ENCODE assay signal across 19 cellular contexts in genomic region chr2:54663424-54664030, GRCh38. TPM values are rescaled to one million over a fixed set of nuclear protein-coding genes. Genes with fewer than 3 reads are reported as not detected.
"Had no signal": no experiment of that assay in that cellular context is flagged by ENCODE, and none has a peak within 500 bp of the region (broad histone marks: within the 10 kb centered on the region; RNA-seq: fewer than 3 reads in every experiment).

No MANE protein-coding gene starts in this region.

- H3K9me3 ChIP-seq: ascending aorta, gastrocnemius medialis, heart right ventricle, prostate gland had no signal

- H3K27ac Mint-ChIP-seq: activated T-helper 2 cell treated with anti-CD3 and anti-CD28 coated beads, Interferon-gamma antibody, Interleukin-2, Interleukin-4, amounts not matched to agents 10 μg/mL and 5 μg/mL and 100 μg/mL, durations not matched to agents 14 hours and 24 hours and 36 hours had no signal

- DNase-seq: activated CD4-positive, alpha-beta T cell treated with anti-CD3 and anti-CD28 coated beads for 1 hour; activated naive CD4-positive, alpha-beta T cell treated with Interleukin-2 at 50 U/mL for 16 hours; gastrocnemius medialis; heart right ventricle; immature natural killer cell; kidney glomerular epithelial cell; mesendoderm; naive thymus-derived CD4-positive, alpha-beta T cell; right cardiac atrium; stimulated activated CD4-positive, alpha-beta T cell treated with anti-CD3 and anti-CD28 coated beads, Interleukin-4, amount 100 ng/mL, for 1 hour; stimulated activated naive CD8-positive, alpha-beta T cell treated with anti-CD3 and anti-CD28 coated beads, Interleukin-15, amount 100 ng/mL, for 72 hours; T-helper 2 cell; trophoblast cell had no signal

- H3K9me3 Mint-ChIP-seq: activated T-helper 2 cell treated with anti-CD3 and anti-CD28 coated beads, Interferon-gamma antibody, Interleukin-2, Interleukin-4, amounts not matched to agents 10 μg/mL and 5 μg/mL and 100 μg/mL, durations not matched to agents 14 hours and 24 hours and 36 hours; immature natural killer cell; stimulated activated naive CD8-positive, alpha-beta T cell treated with anti-CD3 and anti-CD28 coated beads, Interleukin-15, amount 100 ng/mL, for 72 hours had no signal

- H3K27me3 ChIP-seq: ascending aorta, gastrocnemius medialis, heart right ventricle had no signal

- FAIRE-seq: bronchial epithelial cell had no signal

- H3K27ac ChIP-seq: ascending aorta, prostate gland, VCaP had no signal

- ATAC-seq: gastrocnemius medialis; heart right ventricle; naive thymus-derived CD4-positive, alpha-beta T cell; right cardiac atrium; stimulated activated naive CD8-positive, alpha-beta T cell treated with anti-CD3 and anti-CD28 coated beads, Interleukin-15, amount 100 ng/mL, for 72 hours had no signal

- H3K4me3 ChIP-seq: ascending aorta, gastrocnemius medialis, heart right ventricle, prostate gland, skin epidermis had no signal

- H3K36me3 ChIP-seq: prostate gland had no signal

- H3K27me3 Mint-ChIP-seq: naive thymus-derived CD4-positive, alpha-beta T cell; stimulated activated naive CD8-positive, alpha-beta T cell treated with anti-CD3 and anti-CD28 coated beads, Interleukin-15, amount 100 ng/mL, for 72 hours had no signal

- H3K4me3 Mint-ChIP-seq: immature natural killer cell; naive thymus-derived CD4-positive, alpha-beta T cell; stimulated activated naive CD8-positive, alpha-beta T cell treated with anti-CD3 and anti-CD28 coated beads, Interleukin-15, amount 100 ng/mL, for 72 hours had no signal

RNA-seq across cellular contexts. Expression of gene EML6, which starts 59.9 kb away (rescaled TPM):
- total RNA-seq: ascending aorta had no signal
- polyA plus RNA-seq: naive thymus-derived CD4-positive, alpha-beta T cell had no signal
